ENCODE assay signal across 13 cellular contexts in genomic region chr3:39404943-39405686, GRCh38. TPM values are rescaled to one million over a fixed set of nuclear protein-coding genes. Genes with fewer than 3 reads are reported as not detected.
A peak's percentile ranks its signal among the peaks of the same experiment; 100 is the strongest.
DNase-seq lines count a peak whose midpoint lies in the region; ATAC-seq and TF ChIP-seq lines count a peak whose summit lies in the region.
"Had no signal": no experiment of that assay in that cellular context is flagged by ENCODE, and none has a peak within 500 bp of the region (broad histone marks: within the 10 kb centered on the region; RNA-seq: fewer than 3 reads in every experiment).

No MANE protein-coding gene starts in this region.

- ATAC-seq in HG02763 (IDR thresholded peaks at IDR 0.05; ENCODE audit: unreplicated experiment) (no peak), GM19455 (IDR thresholded peaks at IDR 0.05; ENCODE audit: unreplicated experiment) (no peak)

- CTCF ChIA-PET in CD4-positive, alpha-beta memory T cell (lab: Charles Lee; ENCODE audit: partially characterized antibody) = interaction anchor here (1.5 to 5.6 kb wide), 4 partner anchors 11 to 94 kb away, joined by 4 to 48 read pairs (median 18); no protein-coding TSS in a partner anchor
- CTCF ChIA-PET in activated CD4-positive, alpha-beta memory T cell treated with anti-CD3 and anti-CD28 coated beads, Interleukin-2, amount 10 ng/mL, durations not matched to agents 7 days and 5 days (lab: Charles Lee) = interaction anchor here (0.7 to 1.1 kb wide), 6 partner anchors 16 to 906 kb away, joined by 3 to 5 read pairs (median 3); no protein-coding TSS in a partner anchor

- H3K4me3 ChIP-seq in CD4-positive, alpha-beta memory T cell (ENCODE audit: low read length in 2 of 2) = no peak overlapping the region
- H3K4me3 ChIP-seq in HFF-Myc (replicated peaks; ENCODE audit: low read depth, low read length) = peak overlapping the region; percentile 68

- no peaks in the 10 kb centered on the region for H3K27me3 Mint-ChIP-seq in CD4-positive, alpha-beta memory T cell
- no peaks in the 10 kb centered on the region for H3K27me3 Mint-ChIP-seq in activated CD4-positive, alpha-beta memory T cell treated with anti-CD3 and anti-CD28 coated beads, Interleukin-2, amount 10 ng/mL, durations not matched to agents 7 days and 5 days
- H3K27me3 Mint-ChIP-seq: naive B cell had no signal

- peaks cover 24 to 41% of the 10 kb centered on the region in 2 donors for H3K36me3 Mint-ChIP-seq in CD4-positive, alpha-beta memory T cell
- H3K36me3 Mint-ChIP-seq in activated CD4-positive, alpha-beta memory T cell treated with anti-CD3 and anti-CD28 coated beads, Interleukin-2, amount 10 ng/mL, durations not matched to agents 7 days and 5 days (ENCODE audit: low read depth) = peaks cover 47% of the 10 kb centered on the region

- H3K4me1 Mint-ChIP-seq in CD4-positive, alpha-beta memory T cell = peaks cover 23 to 39% (median 31%) of the 10 kb centered on the region in 4 donors
- H3K4me1 Mint-ChIP-seq in activated CD4-positive, alpha-beta memory T cell treated with anti-CD3 and anti-CD28 coated beads, Interleukin-2, amount 10 ng/mL, durations not matched to agents 7 days and 5 days = peaks cover 52% of the 10 kb centered on the region

- POLR2A ChIA-PET in CD4-positive, alpha-beta memory T cell (lab: Charles Lee; ENCODE audit: partially characterized antibody) = interaction anchor here (5.4 kb wide), 1 partner anchor 18 kb away, joined by 75 read pairs; no protein-coding TSS in a partner anchor
- POLR2A ChIA-PET in activated CD4-positive, alpha-beta memory T cell treated with anti-CD3 and anti-CD28 coated beads, Interleukin-2, amount 10 ng/mL, durations not matched to agents 7 days and 5 days (lab: Charles Lee) = interaction anchor here (1.1 to 5.1 kb wide), 7 partner anchors 8 to 1794 kb away, joined by 3 to 122 read pairs (median 8); partner anchors contain the start of gene CTNNB1

- H3K27me3 ChIP-seq in CD4-positive, alpha-beta memory T cell (ENCODE audit: insufficient read depth, low read length) = no peaks in the 10 kb centered on the region

- H3K9me3 Mint-ChIP-seq in CD4-positive, alpha-beta memory T cell = no peaks in the 10 kb centered on the region
- no peaks in the 10 kb centered on the region for H3K9me3 Mint-ChIP-seq in activated CD4-positive, alpha-beta memory T cell treated with anti-CD3 and anti-CD28 coated beads, Interleukin-2, amount 10 ng/mL, durations not matched to agents 7 days and 5 days
- H3K9me3 Mint-ChIP-seq: naive B cell had no signal

- H3K9me3 ChIP-seq in CD4-positive, alpha-beta memory T cell (ENCODE audit: control insufficient read depth in 1 of 2, low read length in 2 of 2) = no peaks in the 10 kb centered on the region

- no peak for DNase-seq in CD4-positive, alpha-beta memory T cell
- no peak for DNase-seq in HFF-Myc (ENCODE audit: extremely low read depth, low read depth)
- DNase-seq in activated CD4-positive, alpha-beta memory T cell treated with anti-CD3 and anti-CD28 coated beads, Interleukin-2, amount 10 ng/mL, durations not matched to agents 7 days and 5 days = no peak
- peak; percentile 44 for DNase-seq in iPS-NIHi7 (ENCODE audit: extremely low spot score)
- DNase-seq in NCI-H2196 (lab: John Stamatoyannopoulos, UW; ENCODE audit: unreplicated experiment) = no peak
- DNase-seq in NCI-H524 treated with DMSO at 0.1 percent for 48 hours (lab: John Stamatoyannopoulos, UW) = no peak
- DNase-seq: islet precursor cell; naive B cell; NCI-H2081; OCI-M1; stimulated activated CD4-positive, alpha-beta T cell treated with anti-CD3 and anti-CD28 coated beads, Interleukin-12 subunit alpha, Interleukin-12 subunit beta, amount 100 ng/mL, for 4 hours had no signal

- peaks cover 36% of the 10 kb centered on the region for H3K4me1 ChIP-seq in CD4-positive, alpha-beta memory T cell (ENCODE audit: insufficient read depth, low read length)

- TF ChIP-seq CTCF in HFF-Myc (IDR thresholded peaks at IDR 0.05; ENCODE audit: low read depth, low read length, missing control alignments) = no peak

- H3K4me3 Mint-ChIP-seq in CD4-positive, alpha-beta memory T cell = peak overlapping the region in 3 of 8 donors; percentile 17 to 97 (median 26)
- H3K4me3 Mint-ChIP-seq in activated CD4-positive, alpha-beta memory T cell treated with anti-CD3 and anti-CD28 coated beads, Interleukin-2, amount 10 ng/mL, durations not matched to agents 7 days and 5 days = no peak overlapping the region

- H3K27ac Mint-ChIP-seq in CD4-positive, alpha-beta memory T cell = peak overlapping the region; percentile 8 to 99 (median 96)
- H3K27ac Mint-ChIP-seq in activated CD4-positive, alpha-beta memory T cell treated with anti-CD3 and anti-CD28 coated beads, Interleukin-2, amount 10 ng/mL, durations not matched to agents 7 days and 5 days = peak overlapping the region; percentile 89

- no peak overlapping the region for H3K27ac ChIP-seq in CD4-positive, alpha-beta memory T cell (ENCODE audit: low read depth, low read length)

- intact Hi-C loops in CD4-positive, alpha-beta memory T cell (cut with micrococcal nuclease) = loop anchor here (10.0 kb wide), 1 partner anchor 1270 kb away; the partner anchor contains the start of genes ACAA1 and MYD88

- H3K36me3 ChIP-seq in CD4-positive, alpha-beta memory T cell (ENCODE audit: insufficient read depth, low read length) = peaks cover 16% of the 10 kb centered on the region

RNA-seq across cellular contexts. Expression of gene RPSA, which starts 1.4 kb away (rescaled TPM):
- 1,000 to 10,000 TPM; 1,582 to 1,688 TPM for total RNA-seq in CD4-positive, alpha-beta memory T cell
- polyA plus RNA-seq in CD4-positive, alpha-beta memory T cell = 1,000 to 10,000 TPM; 1,062 to 1,312 TPM
- total RNA-seq in activated CD4-positive, alpha-beta memory T cell treated with anti-CD3 and anti-CD28 coated beads, Interleukin-2, amount 10 ng/mL, durations not matched to agents 7 days and 5 days = 1,000 to 10,000 TPM; 1,345 to 1,384 TPM

RNA-seq across cellular contexts. Expression of gene SLC25A38, which starts 21.9 kb away (rescaled TPM):
- 10 to 100 TPM; 46.0 to 53.5 TPM for total RNA-seq in CD4-positive, alpha-beta memory T cell
- polyA plus RNA-seq in CD4-positive, alpha-beta memory T cell = 10 to 100 TPM; 44.5 to 55.5 TPM
- 10 to 100 TPM; 34.2 to 35.8 TPM for total RNA-seq in activated CD4-positive, alpha-beta memory T cell treated with anti-CD3 and anti-CD28 coated beads, Interleukin-2, amount 10 ng/mL, durations not matched to agents 7 days and 5 days
